11 cellular contexts compared by ENCODE assay signal in the genomic region with DNA sequence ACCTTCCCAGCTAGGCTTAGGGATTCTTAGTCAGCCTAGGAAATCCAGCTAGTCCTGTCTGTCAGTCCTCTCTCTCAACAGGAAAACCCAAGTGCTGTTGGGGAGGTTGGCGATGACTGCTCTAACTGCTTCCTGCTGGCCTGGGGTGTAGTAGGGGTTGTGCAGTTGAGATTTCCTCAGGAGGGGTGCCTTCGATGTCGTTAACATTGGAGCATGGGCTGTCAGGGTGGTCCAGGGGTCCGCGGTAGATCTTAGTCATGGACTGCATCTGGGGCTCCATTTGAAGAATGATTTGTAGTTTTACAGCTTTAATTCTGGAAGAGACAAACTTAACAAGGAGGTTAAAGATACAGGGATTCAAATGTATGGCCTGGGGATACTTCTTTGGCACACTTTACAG. TPM values are rescaled to one million over a fixed set of nuclear protein-coding genes. Genes with fewer than 3 reads are reported as not detected.
"Had no signal": no experiment of that assay in that cellular context is flagged by ENCODE, and none has a peak within 500 bp of the region (broad histone marks: within the 10 kb centered on the region; RNA-seq: fewer than 3 reads in every experiment).

No MANE protein-coding gene starts in this region.

RNA-seq across cellular contexts. Expression of gene IGSF5, which starts 5.5 kb away (rescaled TPM):
- total RNA-seq: naive thymus-derived CD4-positive, alpha-beta T cell; naive thymus-derived CD8-positive, alpha-beta T cell; natural killer cell; natural killer cell treated with Interleukin-12 subunit alpha and Interleukin-12 subunit beta and Interleukin-15 and Interleukin-18, amount 100 ng/mL, for 72 hours; omental fat pad; osteoblast; osteocyte; psoas muscle; pulmonary artery endothelial cell; right lobe of liver; sciatic nerve had no signal
- polyA plus RNA-seq: naive thymus-derived CD4-positive, alpha-beta T cell; naive thymus-derived CD8-positive, alpha-beta T cell; psoas muscle had no signal
